ENCODE assay signal across 1 cellular context in the genomic region with DNA sequence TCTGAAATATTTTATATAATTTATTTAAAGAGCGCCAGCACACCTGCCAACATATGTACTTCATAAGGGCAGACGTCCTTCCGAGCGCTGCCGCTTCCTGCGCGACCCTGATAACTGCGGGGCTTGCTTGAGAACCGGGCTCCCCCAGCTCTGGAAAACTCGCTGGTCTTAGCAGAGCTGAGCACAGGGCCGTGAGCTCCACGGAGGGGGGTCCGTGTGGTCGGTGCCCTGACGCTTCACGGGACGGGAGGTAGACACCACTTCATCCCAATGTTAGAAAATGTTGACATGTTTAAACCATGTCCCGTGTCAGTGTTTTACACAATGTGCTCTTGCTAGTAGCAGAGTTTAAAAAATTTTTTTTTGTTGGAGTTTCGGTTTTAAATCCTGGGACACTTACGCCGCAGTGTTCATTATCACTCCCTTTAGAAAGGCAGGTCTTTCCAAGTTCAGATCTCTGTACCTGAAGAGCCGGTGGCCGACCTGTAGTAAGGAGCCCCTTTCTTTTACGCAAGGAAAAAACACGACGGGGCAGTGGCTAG.
TF ChIP-seq lines count a peak whose summit lies in the region.

No MANE protein-coding gene starts in this region.

TF ChIP-seq in HCT116, 20 proteins besides CTCF, POLR2A, EP300 and RAD21 (continued from another document):
- TF ChIP-seq YY1 (IDR thresholded peaks at IDR 0.05; ENCODE audit: extremely low read depth, insufficient replicate concordance, low read depth, low read length) (no peak), EZH2phosphoT487 (IDR thresholded peaks at IDR 0.05; ENCODE audit: borderline replicate concordance) (no peak), POLR2AphosphoS5 (IDR thresholded peaks at IDR 0.05; ENCODE audit: low read depth, low read length) (no peak), JUND (IDR thresholded peaks at IDR 0.05) (no peak)
